10 cellular contexts compared by ENCODE assay signal in the genomic region with DNA sequence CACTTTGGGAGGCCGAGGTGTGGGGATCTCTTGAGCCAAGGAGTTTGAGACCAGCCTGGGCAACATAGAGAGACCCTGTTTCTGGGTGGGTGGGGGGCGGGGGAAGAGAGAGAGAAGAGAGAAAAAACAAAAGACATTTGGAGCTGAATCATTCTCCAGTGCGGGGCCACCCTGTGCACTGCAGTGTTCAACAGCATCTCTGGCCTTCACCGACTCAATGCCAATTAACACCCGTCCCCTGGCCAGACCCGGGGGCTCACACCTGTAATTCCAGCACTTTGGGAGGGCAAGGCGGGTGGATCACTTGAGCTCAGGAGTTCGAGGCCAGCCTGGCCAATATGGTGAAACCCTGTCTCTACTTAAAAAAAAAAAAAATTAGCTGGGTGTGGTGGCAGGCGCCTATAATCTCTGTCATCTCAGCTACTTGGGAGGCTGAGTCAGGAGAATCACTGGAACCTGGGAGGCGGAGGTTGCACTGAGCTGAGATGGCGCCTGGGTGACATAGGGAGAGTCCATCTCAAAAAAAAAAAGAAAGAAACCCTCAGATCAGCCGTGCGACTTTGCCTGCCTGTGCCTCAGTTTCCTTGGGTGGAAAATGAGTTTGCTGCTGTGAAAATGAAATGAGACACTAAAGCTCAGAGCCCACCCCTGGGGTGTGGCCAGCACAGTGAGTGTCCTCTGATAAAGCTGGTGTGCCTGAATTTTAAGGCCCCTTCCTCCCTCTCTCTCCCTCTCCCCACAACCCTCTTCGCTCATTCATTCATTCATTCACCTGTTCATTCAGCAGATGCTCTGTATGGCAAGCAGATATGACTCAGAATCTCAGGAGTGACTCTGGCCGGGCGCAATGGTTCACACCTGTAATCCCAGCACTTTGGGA. TPM values are rescaled to one million over a fixed set of nuclear protein-coding genes. Genes with fewer than 3 reads are reported as not detected.
DNase-seq lines count a peak whose midpoint lies in the region; ATAC-seq and TF ChIP-seq lines count a peak whose summit lies in the region.
"Had no signal": no experiment of that assay in that cellular context is flagged by ENCODE, and none has a peak within 500 bp of the region (broad histone marks: within the 10 kb centered on the region; RNA-seq: fewer than 3 reads in every experiment).

No MANE protein-coding gene starts in this region.

- H3K36me3 ChIP-seq in PC-9 (ENCODE audit: low read depth), result no peaks in the 10 kb centered on the region
- H3K36me3 ChIP-seq in brain microvascular endothelial cell (replicated peaks), result peaks cover 30% of the 10 kb centered on the region
- H3K36me3 ChIP-seq in osteoblast (ENCODE audit: insufficient read depth, low read length), result peaks cover 23% of the 10 kb centered on the region

- H3K27ac ChIP-seq in PC-9, result peak overlapping the region; percentile 50
- H3K27ac ChIP-seq in brain microvascular endothelial cell, result peak overlapping the region; percentile 36
- H3K27ac ChIP-seq in osteoblast (ENCODE audit: low read depth, low read length), result peak overlapping the region; percentile 7

- ATAC-seq in HG03469 (IDR thresholded peaks at IDR 0.05; ENCODE audit: unreplicated experiment) (no peak), GM19351 (IDR thresholded peaks at IDR 0.05; ENCODE audit: unreplicated experiment) (no peak)

- TF ChIP-seq CTCF in PC-9 (conservative IDR thresholded peaks at IDR 0.05) (no peak), brain microvascular endothelial cell (IDR thresholded peaks at IDR 0.05; ENCODE audit: low read depth, low read length, missing control alignments) (no peak), osteoblast (IDR thresholded peaks at IDR 0.05; ENCODE audit: extremely low read depth, low read depth, low read length) (no peak)

- H3K4me3 ChIP-seq in PC-9 (no peak overlapping the region), brain microvascular endothelial cell (ENCODE audit: low read depth, low read length) (no peak overlapping the region), osteoblast (ENCODE audit: insufficient read depth, low read length) (no peak overlapping the region)
- H3K4me3 ChIP-seq: mucosa of descending colon had no signal

- BruUV-seq in PC-9 (replicated peaks; lab: Mats Ljungman, UMichigan), result no TSS peak

- no peaks in the 10 kb centered on the region for H3K9me2 ChIP-seq in PC-9 (ENCODE audit: insufficient read depth)

- no peaks in the 10 kb centered on the region for H4K20me1 ChIP-seq in PC-9 (ENCODE audit: insufficient read depth)
- peaks cover 21% of the 10 kb centered on the region for H4K20me1 ChIP-seq in osteoblast (ENCODE audit: insufficient read depth, low read length)

- peak overlapping the region; percentile 26 for H3K4me2 ChIP-seq in PC-9
- H3K4me2 ChIP-seq in osteoblast (ENCODE audit: insufficient read depth, low read length), result no peak overlapping the region

- peaks cover 49% of the 10 kb centered on the region for H3F3A ChIP-seq in PC-9 (ENCODE audit: insufficient read depth, low read depth)

- H3K9me3 ChIP-seq in PC-9 (ENCODE audit: insufficient read depth, low read depth), result no peaks in the 10 kb centered on the region
- no peaks in the 10 kb centered on the region for H3K9me3 ChIP-seq in osteoblast (ENCODE audit: low read depth, low read length)
- H3K9me3 ChIP-seq: mucosa of descending colon had no signal

- in situ Hi-C loops in brain microvascular endothelial cell (cut with HindIII; ENCODE audit: low pct_ligation_motif_present, low sequenced_read_pairs), result no loop called here

- no peaks in the 10 kb centered on the region for H3K27me3 ChIP-seq in PC-9 (ENCODE audit: insufficient read depth, low read depth)
- no peaks in the 10 kb centered on the region for H3K27me3 ChIP-seq in brain microvascular endothelial cell (replicated peaks)
- no peaks in the 10 kb centered on the region for H3K27me3 ChIP-seq in osteoblast (ENCODE audit: insufficient read depth, low read length)

- H3K4me1 ChIP-seq in PC-9 (replicated peaks; ENCODE audit: insufficient read depth), result peaks cover 13% of the 10 kb centered on the region
- peaks cover 12% of the 10 kb centered on the region for H3K4me1 ChIP-seq in osteoblast (ENCODE audit: insufficient read depth, low read length)

- CTCF ChIA-PET in PC-9 (lab: Charles Lee), result interaction anchor here (0.6 kb wide), 1 partner anchor 108 kb away, joined by 5 read pairs; no protein-coding TSS in a partner anchor

- DNase-seq in ELR (ENCODE audit: low read depth) (peak; percentile 57), PC-9 (peak; percentile 28 to 62), brain microvascular endothelial cell (peak; percentile 45), osteoblast (ENCODE audit: insufficient read length, low spot score, missing footprints) (peak; percentile 76), DMS79 (lab: John Stamatoyannopoulos, UW) (no peak), foreskin melanocyte (no peak)
- DNase-seq: SHP77 treated with DMSO at 0.1 percent for 48 hours had no signal

- H2AFZ ChIP-seq in PC-9 (no peak overlapping the region), osteoblast (ENCODE audit: low read length) (no peak overlapping the region)

- intact Hi-C loops in PC-9 (cut with micrococcal nuclease; ENCODE audit: unreplicated experiment), result loop anchor here (5.0 kb wide), 1 partner anchor 84 kb away; no protein-coding TSS in a partner anchor

- POLR2A ChIA-PET in PC-9 (lab: Charles Lee; ENCODE audit: unreplicated experiment), result interaction anchor here (0.6 to 0.7 kb wide), 2 partner anchors 26 to 1598 kb away, joined by 3 to 4 read pairs; no protein-coding TSS in a partner anchor

- H3K79me2 ChIP-seq in PC-9 (ENCODE audit: low read depth) (no peaks in the 10 kb centered on the region), osteoblast (ENCODE audit: insufficient read depth, low read length) (peaks cover 10% of the 10 kb centered on the region)

RNA-seq across cellular contexts. Expression of a gene that starts 6.4 kb away (rescaled TPM):
- total RNA-seq in PC-9 (2021) (1.6 and 2.0 TPM in 2 replicates), osteoblast (11.2 and 16.6 TPM in 2 replicates)

Comparison
In these comparisons a context has a peak if more than half of its experiments do, and no peak if none do; other contexts are left out.
1. DNase-seq: peak in ELR (single experiment), PC-9 (2 of 2), brain microvascular endothelial cell (single experiment) and osteoblast (single experiment); none in DMS79 (single experiment) and foreskin melanocyte (single experiment).
2. Peak in every context shown above with its lines, with median percentiles within 50 percentile points of each other: H3K27ac ChIP-seq.